In the genomic region with DNA sequence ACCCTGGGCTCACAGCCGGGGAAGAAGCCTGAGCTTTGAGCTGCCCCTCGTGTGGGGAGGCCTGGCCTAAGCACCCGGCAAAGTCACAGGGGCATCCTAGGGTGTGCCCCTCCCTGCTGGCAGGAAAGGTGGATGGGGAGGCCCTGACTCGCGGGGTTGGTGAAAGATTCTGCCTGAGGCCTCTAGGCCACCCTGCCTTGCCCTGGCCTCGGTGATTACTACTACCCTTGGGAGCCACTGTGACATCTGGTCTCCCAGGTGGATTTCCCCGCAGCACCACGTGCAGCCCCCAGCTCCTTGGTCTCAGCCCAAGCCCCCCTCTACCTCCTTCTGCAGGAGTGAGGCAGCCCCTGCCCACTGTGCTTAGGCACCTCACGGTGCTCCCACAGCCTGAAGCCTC, we compare ENCODE assay signal across 12 cellular contexts. TPM values are rescaled to one million over a fixed set of nuclear protein-coding genes. Genes with fewer than 3 reads are reported as not detected.
A peak's percentile ranks its signal among the peaks of the same experiment; 100 is the strongest.
DNase-seq lines count a peak whose midpoint lies in the region; ATAC-seq and TF ChIP-seq lines count a peak whose summit lies in the region.
"Had no signal": no experiment of that assay in that cellular context is flagged by ENCODE, and none has a peak within 500 bp of the region (broad histone marks: within the 10 kb centered on the region; RNA-seq: fewer than 3 reads in every experiment).

No MANE protein-coding gene starts in this region.

- H4K20me1 ChIP-seq in GM23248 (ENCODE audit: insufficient read depth) = no peaks in the 10 kb centered on the region

- 96 to 98% methylated on average over 5 to 9 of the region's 9 CpGs for WGBS in endodermal cell (ENCODE audit: insufficient coverage in 1 of 2, insufficient read length in 1 of 2), 2 experiments
- WGBS in GM23248 (ENCODE audit: low coverage in 1 of 2, low lambda C conversion rate in 2 of 2, missing lambda C conversion rate in 2 of 2), 2 experiments = 69% methylated on average over 9 of the region's 9 CpGs

- no peaks in the 10 kb centered on the region for H3K9me2 ChIP-seq in GM23248 (ENCODE audit: insufficient read depth)

- H3K9me3 ChIP-seq in HEK293 (ENCODE audit: control insufficient read depth, insufficient read depth, low read depth, low read length) (no peaks in the 10 kb centered on the region), endodermal cell (ENCODE audit: control insufficient read depth, low read length) (no peaks in the 10 kb centered on the region), GM23248 (ENCODE audit: low read depth) (no peaks in the 10 kb centered on the region)
- H3K9me3 ChIP-seq: BE2C had no signal

- no peak overlapping the region for H3K4me3 ChIP-seq in HEK293 (ENCODE audit: low read depth, low read length)
- H3K4me3 ChIP-seq in endodermal cell (ENCODE audit: low read length) = no peak overlapping the region
- no peak overlapping the region for H3K4me3 ChIP-seq in GM23248

- H3K36me3 ChIP-seq in HEK293 (ENCODE audit: control insufficient read depth in 2 of 2, insufficient read depth in 1 of 2, low read length in 2 of 2) = peaks cover 0 to 65% of the 10 kb centered on the region in 2 experiments; a peak in 1 of 3 replicates
- H3K36me3 ChIP-seq in endodermal cell (ENCODE audit: control insufficient read depth, insufficient read depth, low read length) = no peaks in the 10 kb centered on the region
- no peaks in the 10 kb centered on the region for H3K36me3 ChIP-seq in GM23248 (ENCODE audit: low read depth)
- H3K36me3 ChIP-seq: BE2C had no signal

- no peaks in the 10 kb centered on the region for H3K4me1 ChIP-seq in HEK293 (ENCODE audit: control insufficient read depth, insufficient read depth, low read length)
- H3K4me1 ChIP-seq in endodermal cell (ENCODE audit: control insufficient read depth, insufficient read depth, low read length) = no peaks in the 10 kb centered on the region
- H3K4me1 ChIP-seq in GM23248 (ENCODE audit: insufficient read depth) = no peaks in the 10 kb centered on the region
- H3K4me1 ChIP-seq: BE2C had no signal

- ATAC-seq in activated naive CD8-positive, alpha-beta T cell treated with anti-CD3 and anti-CD28 coated beads, Interleukin-2, amount 50 U/mL, for 24 hours = peak; percentile 11

- H3K79me2 ChIP-seq in GM23248 (ENCODE audit: insufficient read depth) = no peaks in the 10 kb centered on the region

- no peak overlapping the region for H2AFZ ChIP-seq in GM23248

- H3K9me3 Mint-ChIP-seq in activated naive CD8-positive, alpha-beta T cell treated with anti-CD3 and anti-CD28 coated beads, Interleukin-2, amount 50 U/mL, for 24 hours = no peaks in the 10 kb centered on the region
- no peaks in the 10 kb centered on the region for H3K9me3 Mint-ChIP-seq in activated naive CD8-positive, alpha-beta T cell treated with anti-CD3 and anti-CD28 coated beads for 36 hours
- no peaks in the 10 kb centered on the region for H3K9me3 Mint-ChIP-seq in endodermal cell
- H3K9me3 Mint-ChIP-seq in type B pancreatic cell = no peaks in the 10 kb centered on the region

- H3K27ac Mint-ChIP-seq in activated naive CD8-positive, alpha-beta T cell treated with anti-CD3 and anti-CD28 coated beads, Interleukin-2, amount 50 U/mL, for 24 hours = no peak overlapping the region
- H3K27ac Mint-ChIP-seq in activated naive CD8-positive, alpha-beta T cell treated with anti-CD3 and anti-CD28 coated beads for 36 hours = no peak overlapping the region
- H3K27ac Mint-ChIP-seq in endodermal cell = peak overlapping the region; percentile 44
- H3K27ac Mint-ChIP-seq in type B pancreatic cell = no peak overlapping the region

- in situ Hi-C loops in GM23248 (cut with MboI) = no loop called here

- no peaks in the 10 kb centered on the region for H3K36me3 Mint-ChIP-seq in activated naive CD8-positive, alpha-beta T cell treated with anti-CD3 and anti-CD28 coated beads, Interleukin-2, amount 50 U/mL, for 24 hours (ENCODE audit: low read depth)
- no peaks in the 10 kb centered on the region for H3K36me3 Mint-ChIP-seq in activated naive CD8-positive, alpha-beta T cell treated with anti-CD3 and anti-CD28 coated beads for 36 hours
- H3K36me3 Mint-ChIP-seq in endodermal cell (ENCODE audit: low read depth) (peaks cover 3% of the 10 kb centered on the region), type B pancreatic cell (no peaks in the 10 kb centered on the region)

- no peaks in the 10 kb centered on the region for H3K27me3 Mint-ChIP-seq in activated naive CD8-positive, alpha-beta T cell treated with anti-CD3 and anti-CD28 coated beads, Interleukin-2, amount 50 U/mL, for 24 hours
- H3K27me3 Mint-ChIP-seq in activated naive CD8-positive, alpha-beta T cell treated with anti-CD3 and anti-CD28 coated beads for 36 hours = no peaks in the 10 kb centered on the region
- H3K27me3 Mint-ChIP-seq in endodermal cell (ENCODE audit: insufficient read depth) (no peaks in the 10 kb centered on the region), type B pancreatic cell (no peaks in the 10 kb centered on the region)

- no peak overlapping the region for H3K4me3 Mint-ChIP-seq in activated naive CD8-positive, alpha-beta T cell treated with anti-CD3 and anti-CD28 coated beads, Interleukin-2, amount 50 U/mL, for 24 hours
- H3K4me3 Mint-ChIP-seq in activated naive CD8-positive, alpha-beta T cell treated with anti-CD3 and anti-CD28 coated beads for 36 hours = no peak overlapping the region
- no peak overlapping the region for H3K4me3 Mint-ChIP-seq in endodermal cell
- H3K4me3 Mint-ChIP-seq in type B pancreatic cell = no peak overlapping the region

- no peaks in the 10 kb centered on the region for H3K4me1 Mint-ChIP-seq in activated naive CD8-positive, alpha-beta T cell treated with anti-CD3 and anti-CD28 coated beads, Interleukin-2, amount 50 U/mL, for 24 hours
- no peaks in the 10 kb centered on the region for H3K4me1 Mint-ChIP-seq in activated naive CD8-positive, alpha-beta T cell treated with anti-CD3 and anti-CD28 coated beads for 36 hours
- no peaks in the 10 kb centered on the region for H3K4me1 Mint-ChIP-seq in endodermal cell
- H3K4me1 Mint-ChIP-seq in type B pancreatic cell (ENCODE audit: unreplicated experiment) = no peaks in the 10 kb centered on the region

- no peaks in the 10 kb centered on the region for H3K27me3 ChIP-seq in endodermal cell (ENCODE audit: control insufficient read depth, insufficient read depth, low read length, poor library complexity, severe bottlenecking)
- no peaks in the 10 kb centered on the region for H3K27me3 ChIP-seq in GM23248 (replicated peaks; ENCODE audit: insufficient read depth)
- H3K27me3 ChIP-seq: BE2C had no signal

- no peak overlapping the region for H3K9ac ChIP-seq in endodermal cell (ENCODE audit: extremely low read depth, low read length, poor library complexity, severe bottlenecking)
- no peak overlapping the region for H3K9ac ChIP-seq in GM23248

- TF ChIP-seq CTCF in HEK293 (tag by site-specific recombination; IDR thresholded peaks at IDR 0.05) (no peak), endodermal cell (conservative IDR thresholded peaks at IDR 0.05) (no peak), type B pancreatic cell (conservative IDR thresholded peaks at IDR 0.05) (no peak)

- no peak overlapping the region for H3K4me2 ChIP-seq in GM23248 (ENCODE audit: unreplicated experiment)

- POLR2A ChIA-PET in HEK293 (lab: Yijun Ruan, JAX) = no interaction called here

- DNase-seq in activated naive CD8-positive, alpha-beta T cell treated with anti-CD3 and anti-CD28 coated beads, Interleukin-2, amount 50 U/mL, for 24 hours = no peak
- DNase-seq in activated naive CD8-positive, alpha-beta T cell treated with anti-CD3 and anti-CD28 coated beads for 36 hours = no peak
- DNase-seq in endodermal cell = no peak
- DNase-seq in type B pancreatic cell (ENCODE audit: extremely low spot score, unreplicated experiment) = no peak
- no peak for DNase-seq in GM23248
- no peak for DNase-seq in AG08395 (ENCODE audit: low spot score)
- DNase-seq: BE2C, DMS 273 treated with DMSO at 0.1 percent for 48 hours, IMR-90 had no signal

- no peak overlapping the region for H3K27ac ChIP-seq in HEK293 (ENCODE audit: extremely low read depth, low read depth, low read length)
- H3K27ac ChIP-seq in endodermal cell (ENCODE audit: low read depth, low read length) = peak overlapping the region; percentile 86
- H3K27ac ChIP-seq in GM23248 = no peak overlapping the region

- CTCF ChIA-PET in HEK293 (lab: Yijun Ruan, JAX) = no interaction called here

- H3F3A ChIP-seq in GM23248 (ENCODE audit: insufficient read depth) = no peaks in the 10 kb centered on the region

TF ChIP-seq in HEK293, 187 proteins besides CTCF, POLR2A, EP300 and RAD21:
- TF ChIP-seq ZNF629 (tag by site-specific recombination; IDR thresholded peaks at IDR 0.05) (no peak), ZIC2 (tag by site-specific recombination; IDR thresholded peaks at IDR 0.05) (0 out of 2 replicates have a peak, but pooled peaks have one; percentile 32)

RNA-seq across cellular contexts. Expression of gene GNAZ, which starts 23.9 kb away (rescaled TPM):
- under 1 TPM; 0.43 to 0.54 TPM for total RNA-seq in activated naive CD8-positive, alpha-beta T cell treated with anti-CD3 and anti-CD28 coated beads for 36 hours
- total RNA-seq in endodermal cell = 10 to 100 TPM; 16.7 to 17.9 TPM
- 26.0 TPM for polyA plus RNA-seq in endodermal cell (2013, experiment 1 of 2)
- polyA plus RNA-seq in endodermal cell (2013, experiment 2 of 2) = 28.0 TPM
- 8.7 and 14.4 TPM in 2 replicates for total RNA-seq in type B pancreatic cell (ENCODE audit: low replicate concordance)
- 0.25 and 0.65 TPM in 2 replicates for total RNA-seq in GM23248 (2014; rRNA removed; shearing (Covaris generic))
- polyA plus RNA-seq in GM23248 (2016; fragmentation: Nextera tagmentation; extraction: Ambion mirVana) = 0.24 and 0.25 TPM in 2 replicates

RNA-seq across cellular contexts. Expression of gene RSPH14, which starts 47.5 kb away (rescaled TPM):
- under 1 TPM in 1 of 2 experiments, not detected in 1; 0.48 TPM for total RNA-seq in activated naive CD8-positive, alpha-beta T cell treated with anti-CD3 and anti-CD28 coated beads for 36 hours
- total RNA-seq in endodermal cell (1 to 10 TPM in 1 of 2 donors, under 1 TPM in 1; 0.35 to 2.3 TPM), type B pancreatic cell (ENCODE audit: low replicate concordance) (0.93 and 1.5 TPM in 2 replicates)
- 1.4 TPM for polyA plus RNA-seq in endodermal cell (2013, experiment 1 of 2)
- 1.5 TPM for polyA plus RNA-seq in endodermal cell (2013, experiment 2 of 2)
- not detected in 2 replicates for total RNA-seq in GM23248 (2014; rRNA removed; shearing (Covaris generic))
- not detected in 2 replicates for polyA plus RNA-seq in GM23248 (2016; fragmentation: Nextera tagmentation; extraction: Ambion mirVana)
- total RNA-seq: Daoy, HT-29, IMR-90 had no signal
- polyA plus RNA-seq: IMR-90 had no signal

RNA-seq across cellular contexts. Expression of gene RAB36, which starts 51.0 kb away (rescaled TPM):
- total RNA-seq in activated naive CD8-positive, alpha-beta T cell treated with anti-CD3 and anti-CD28 coated beads for 36 hours = 1 to 10 TPM in 1 of 2 experiments, under 1 TPM in 1; 0.90 to 1.0 TPM
- 1 to 10 TPM; 2.6 to 3.3 TPM for total RNA-seq in endodermal cell
- polyA plus RNA-seq in endodermal cell (2013, experiment 1 of 2) = 6.8 TPM
- polyA plus RNA-seq in endodermal cell (2013, experiment 2 of 2) = 6.4 TPM
- 6.8 and 18.4 TPM in 2 replicates for total RNA-seq in type B pancreatic cell (ENCODE audit: low replicate concordance)
- total RNA-seq in GM23248 (2014; rRNA removed; shearing (Covaris generic)) = 3.5 and 5.8 TPM in 2 replicates
- 5.0 and 6.8 TPM in 2 replicates for polyA plus RNA-seq in GM23248 (2016; fragmentation: Nextera tagmentation; extraction: Ambion mirVana)
